ENCODE assay signal across 1 cellular context in the genomic region with DNA sequence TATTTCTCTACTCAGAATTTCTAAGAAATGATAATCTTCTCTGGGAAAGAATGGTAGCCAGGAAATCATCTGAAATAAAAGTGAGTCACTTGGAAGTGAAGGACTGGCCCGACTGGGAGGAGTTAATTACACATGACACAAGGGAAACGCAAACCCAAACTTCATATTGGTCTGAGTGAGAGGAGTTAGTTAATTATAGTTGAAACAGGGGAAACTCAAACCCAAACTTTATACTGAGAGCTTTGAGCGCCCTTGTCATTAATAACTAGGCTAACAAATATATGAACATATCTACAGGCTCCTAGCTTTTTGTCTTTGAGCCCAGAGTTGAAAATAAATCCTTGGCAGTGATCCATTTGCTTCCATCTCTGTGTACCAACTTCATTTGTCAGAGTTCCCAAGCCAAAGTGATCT.
TF ChIP-seq lines count a peak whose summit lies in the region.

No MANE protein-coding gene starts in this region.

TF ChIP-seq in WTC11, 78 proteins besides CTCF, POLR2A, EP300 and RAD21 (continued from another document):
- no peak for TF ChIP-seq SP1 (CRISPR knock-in tag; conservative IDR thresholded peaks at IDR 0.05)
- TF ChIP-seq, protein P1, sequence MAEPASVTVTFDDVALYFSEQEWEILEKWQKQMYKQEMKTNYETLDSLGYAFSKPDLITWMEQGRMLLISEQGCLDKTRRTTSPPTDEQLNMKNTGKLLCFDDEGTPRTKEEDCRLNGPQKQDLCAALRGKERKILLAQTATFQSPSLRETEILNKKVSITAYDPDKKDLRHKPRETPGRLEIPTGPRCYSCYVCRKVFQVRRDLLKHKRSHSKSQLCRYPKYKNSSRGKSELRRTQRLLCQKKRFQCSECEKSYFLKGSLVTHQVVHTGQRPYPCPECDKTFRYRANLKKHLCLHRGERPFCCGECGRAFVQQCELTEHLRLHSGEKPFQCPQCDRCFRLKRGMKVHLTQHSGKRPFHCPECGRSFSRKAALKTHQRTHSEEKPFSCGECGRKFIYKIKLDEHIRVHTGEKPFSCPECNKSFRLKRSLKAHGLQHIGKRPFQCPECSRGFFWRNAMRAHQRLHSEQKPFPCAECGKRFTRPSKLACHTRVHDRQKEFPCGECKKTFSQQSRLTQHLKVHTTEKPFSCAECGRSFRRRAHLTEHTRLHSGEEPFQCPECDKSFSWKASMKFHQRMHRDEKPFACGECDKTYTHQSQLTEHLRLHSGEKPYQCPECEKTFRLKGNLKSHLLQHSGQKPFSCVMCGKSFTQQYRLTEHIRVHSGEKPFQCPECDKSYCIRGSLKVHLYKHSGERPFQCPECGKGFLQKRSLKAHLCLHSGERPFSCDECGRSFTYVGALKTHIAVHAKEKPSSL (CRISPR knock-in tag; conservative IDR thresholded peaks at IDR 0.05) = no peak
- no peak for TF ChIP-seq ZNF671 (CRISPR knock-in tag; IDR thresholded peaks at IDR 0.05)
- no peak for TF ChIP-seq ATF3 (CRISPR knock-in tag; conservative IDR thresholded peaks at IDR 0.05)
- TF ChIP-seq RORB (CRISPR knock-in tag; IDR thresholded peaks at IDR 0.05) = no peak
- TF ChIP-seq ZNF281 (CRISPR knock-in tag; IDR thresholded peaks at IDR 0.05) = no peak
- TF ChIP-seq IRF2 (CRISPR knock-in tag; IDR thresholded peaks at IDR 0.05; ENCODE audit: borderline replicate concordance, low read depth) = no peak
- no peak for TF ChIP-seq PREB (CRISPR knock-in tag; IDR thresholded peaks at IDR 0.05; ENCODE audit: borderline replicate concordance)
- TF ChIP-seq ZNF219 (CRISPR knock-in tag; IDR thresholded peaks at IDR 0.05; ENCODE audit: borderline replicate concordance) = no peak
- TF ChIP-seq TEAD1 (CRISPR knock-in tag; IDR thresholded peaks at IDR 0.05) = no peak
- no peak for TF ChIP-seq JAZF1 (CRISPR knock-in tag; IDR thresholded peaks at IDR 0.05)
TF ChIP-seq in WTC11: peak in this region for 0.
